Comparison of ENCODE assay signal across 9 cellular contexts in genomic region chr2:203799905-203800304, GRCh38.
DNase-seq lines count a peak whose midpoint lies in the region; ATAC-seq and TF ChIP-seq lines count a peak whose summit lies in the region.
"Had no signal": no experiment of that assay in that cellular context is flagged by ENCODE, and none has a peak within 500 bp of the region (broad histone marks: within the 10 kb centered on the region; RNA-seq: fewer than 3 reads in every experiment).

No MANE protein-coding gene starts in this region.

- DNase-seq in activated T-cell treated with anti-CD3 and anti-CD28 coated beads, Interleukin-2, amount 50 U/mL, for 4 hours: no peak
- no peak for DNase-seq in activated T-cell treated with anti-CD3 and anti-CD28 coated beads, Interleukin-2, amount 50 U/mL, for 1 hour
- DNase-seq in spleen (no peak), NCI-H1048 (lab: John Stamatoyannopoulos, UW) (no peak), sigmoid colon (no peak)
- DNase-seq in stimulated activated CD8-positive, alpha-beta memory T cell treated with anti-CD3 and anti-CD28 coated beads, Interleukin-4, amount 100 ng/mL, for 48 hours: no peak
- DNase-seq: NCI-H2081 had no signal

- H3K4me1 ChIP-seq in spleen (peaks cover 0 to 40% (median 14%) of the 10 kb centered on the region in 6 donors), sigmoid colon (no peaks in the 10 kb centered on the region)

- intact Hi-C loops in spleen (cut with DNase I; ENCODE audit: low total_unique reads) (no loop called here), sigmoid colon (cut with DNase I) (no loop called here)

- WGBS in spleen, 5 donors: 33 to 55% (median 45%) methylated on average over 3 of the region's 3 CpGs
- 56 to 76% methylated on average over 3 of the region's 3 CpGs for WGBS in sigmoid colon, 2 donors

- no peak overlapping the region for H3K4me3 Mint-ChIP-seq in activated T-cell treated with anti-CD3 and anti-CD28 coated beads, Interleukin-2, amount 50 U/mL, for 4 hours

- H3K4me1 Mint-ChIP-seq in activated T-cell treated with anti-CD3 and anti-CD28 coated beads, Interleukin-2, amount 50 U/mL, for 4 hours (ENCODE audit: low read depth): peaks cover 53% of the 10 kb centered on the region

- H3K27ac ChIP-seq in spleen: peak overlapping the region in 7 of 8 donors; percentile 29 to 57 (median 41)
- no peak overlapping the region for H3K27ac ChIP-seq in sigmoid colon

- H3K36me3 ChIP-seq in spleen: no peaks in the 10 kb centered on the region
- no peaks in the 10 kb centered on the region for H3K36me3 ChIP-seq in sigmoid colon

- no peak for TF ChIP-seq EP300 in sigmoid colon (IDR thresholded peaks at IDR 0.05)

- H3K27me3 Mint-ChIP-seq in activated T-cell treated with anti-CD3 and anti-CD28 coated beads, Interleukin-2, amount 50 U/mL, for 4 hours (ENCODE audit: low read depth): no peaks in the 10 kb centered on the region

- H3K4me3 ChIP-seq in spleen (no peak overlapping the region), sigmoid colon (no peak overlapping the region)

- H3K36me3 Mint-ChIP-seq in activated T-cell treated with anti-CD3 and anti-CD28 coated beads, Interleukin-2, amount 50 U/mL, for 4 hours (ENCODE audit: insufficient read depth): peaks cover 4% of the 10 kb centered on the region

- TF ChIP-seq POLR2A in spleen (IDR thresholded peaks at IDR 0.05): no peak
- no peak for TF ChIP-seq POLR2A in sigmoid colon (IDR thresholded peaks at IDR 0.05)

- peaks cover 14% of the 10 kb centered on the region for H3K9me3 Mint-ChIP-seq in activated T-cell treated with anti-CD3 and anti-CD28 coated beads, Interleukin-2, amount 50 U/mL, for 4 hours

- H3K9me3 ChIP-seq in spleen: peaks cover 0 to 24% (median 14%) of the 10 kb centered on the region in 8 donors
- H3K9me3 ChIP-seq in sigmoid colon: no peaks in the 10 kb centered on the region

- peak; percentile 60 to 65 for ATAC-seq in activated T-cell treated with anti-CD3 and anti-CD28 coated beads, Interleukin-2, amount 50 U/mL, for 4 hours
- ATAC-seq in GM21528 (IDR thresholded peaks at IDR 0.05; ENCODE audit: low FRiP score, unreplicated experiment) (peak; percentile 92), HG03342 (IDR thresholded peaks at IDR 0.05; ENCODE audit: unreplicated experiment) (peak; percentile 91)

- TF ChIP-seq CTCF in spleen (IDR thresholded peaks at IDR 0.05 in 8 of 11, conservative IDR thresholded peaks at IDR 0.05 in 3 of 11): no peak
- TF ChIP-seq CTCF in sigmoid colon (IDR thresholded peaks at IDR 0.05): no peak

- H3K27me3 ChIP-seq in spleen (replicated peaks in 1 of 7): no peaks in the 10 kb centered on the region
- no peaks in the 10 kb centered on the region for H3K27me3 ChIP-seq in sigmoid colon

Comparison
In these comparisons a context has a peak if more than half of its experiments do, and no peak if none do; other contexts are left out.
1. H3K27ac ChIP-seq: peak in spleen (7 of 8); none in sigmoid colon (0 of 4).
2. Peak in every context shown above with its lines, with median percentiles within 50 percentile points of each other: ATAC-seq.